Comparison of ENCODE assay signal across 1 cellular context in the genomic region with DNA sequence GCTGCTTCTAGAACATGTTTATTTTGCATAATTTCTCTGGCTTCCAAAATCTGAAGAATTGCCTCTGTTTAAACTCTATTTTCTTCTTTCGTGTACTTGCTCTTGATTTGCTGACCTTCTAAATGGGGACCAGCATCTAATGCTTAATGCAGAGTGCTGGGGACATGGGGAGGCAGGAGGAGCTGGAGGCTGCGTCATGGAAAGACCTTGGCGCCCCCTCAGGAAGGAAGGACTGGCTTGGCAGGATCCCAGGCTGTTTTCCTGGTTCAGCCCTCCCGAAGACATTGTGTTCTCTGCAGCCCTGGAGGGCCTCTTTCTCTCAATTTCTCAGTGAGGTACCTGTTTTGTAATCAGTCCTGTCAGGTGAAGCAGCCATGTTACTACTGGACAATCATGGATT.
TF ChIP-seq lines count a peak whose summit lies in the region.

No MANE protein-coding gene starts in this region.

TF ChIP-seq in H1, 55 proteins besides CTCF, POLR2A, EP300 and RAD21:
- TF ChIP-seq CREB1 (IDR thresholded peaks at IDR 0.05) (peak; percentile 50; the same call in 1 of the 2 replicates), TCF12 (IDR thresholded peaks at IDR 0.05; ENCODE audit: low read depth, low read length) (no peak), NRF1 (IDR thresholded peaks at IDR 0.05; ENCODE audit: low read depth, low read length) (no peak)
